In genomic region chr7:45053941-45054340, GRCh38 we compare ENCODE assay signal across 17 cellular contexts.
"Had no signal": no experiment of that assay in that cellular context is flagged by ENCODE, and none has a peak within 500 bp of the region (broad histone marks: within the 10 kb centered on the region; RNA-seq: fewer than 3 reads in every experiment).

No MANE protein-coding gene starts in this region.

- DNase-seq: activated CD4-positive, alpha-beta memory T cell treated with anti-CD3 and anti-CD28 coated beads for 36 hours; activated CD4-positive, alpha-beta T cell treated with anti-CD3 and anti-CD28 coated beads for 36 hours; colonic mucosa; erythroblast; foreskin melanocyte; midbrain; pancreas; stimulated activated CD8-positive, alpha-beta memory T cell treated with anti-CD3 and anti-CD28 coated beads, Interleukin-4, amount 100 ng/mL, for 48 hours; stimulated activated naive CD4-positive, alpha-beta T cell treated with Interleukin-2 at 50 U/mL for 16 hours; SW 1271; thyroid gland had no signal

- H3K4me3 ChIP-seq: colonic mucosa, left lung, pancreas, thyroid gland had no signal

- H3K27ac ChIP-seq: colonic mucosa, left lung, pancreas, thyroid gland had no signal

- H3K4me1 Mint-ChIP-seq: brain had no signal

- H3K9me3 Mint-ChIP-seq: activated CD4-positive, alpha-beta memory T cell treated with anti-CD3 and anti-CD28 coated beads for 36 hours; T-helper 2 cell treated with Interferon-gamma antibody and Interleukin-4, amounts not matched to agents 5 μg/mL and 100 μg/mL, for 36 hours had no signal

- H3K27me3 ChIP-seq: colonic mucosa, left lung, pancreas, thyroid gland had no signal

- H3K4me3 Mint-ChIP-seq: activated CD4-positive, alpha-beta memory T cell treated with anti-CD3 and anti-CD28 coated beads for 36 hours; activated CD4-positive, alpha-beta T cell treated with anti-CD3 and anti-CD28 coated beads for 36 hours; brain; T-helper 2 cell treated with Interferon-gamma antibody and Interleukin-4, amounts not matched to agents 5 μg/mL and 100 μg/mL, for 36 hours had no signal

- H3K27ac Mint-ChIP-seq: brain; T-helper 2 cell treated with Interferon-gamma antibody and Interleukin-4, amounts not matched to agents 5 μg/mL and 100 μg/mL, for 36 hours had no signal

- FAIRE-seq: endometrium, pancreas, TTC549 had no signal

- H3K9me3 ChIP-seq: colonic mucosa, left lung, pancreas, thyroid gland had no signal

- H3K36me3 ChIP-seq: colonic mucosa, pancreas, thyroid gland had no signal

- ATAC-seq: activated CD4-positive, alpha-beta T cell treated with anti-CD3 and anti-CD28 coated beads for 36 hours; left lung; pancreas; sciatic nerve had no signal

- H3K4me1 ChIP-seq: colonic mucosa, pancreas had no signal

- H3K27me3 Mint-ChIP-seq: activated CD4-positive, alpha-beta memory T cell treated with anti-CD3 and anti-CD28 coated beads for 36 hours; activated CD4-positive, alpha-beta T cell treated with anti-CD3 and anti-CD28 coated beads for 36 hours; brain had no signal
